Comparison of ENCODE assay signal across 10 cellular contexts in the genomic region with DNA sequence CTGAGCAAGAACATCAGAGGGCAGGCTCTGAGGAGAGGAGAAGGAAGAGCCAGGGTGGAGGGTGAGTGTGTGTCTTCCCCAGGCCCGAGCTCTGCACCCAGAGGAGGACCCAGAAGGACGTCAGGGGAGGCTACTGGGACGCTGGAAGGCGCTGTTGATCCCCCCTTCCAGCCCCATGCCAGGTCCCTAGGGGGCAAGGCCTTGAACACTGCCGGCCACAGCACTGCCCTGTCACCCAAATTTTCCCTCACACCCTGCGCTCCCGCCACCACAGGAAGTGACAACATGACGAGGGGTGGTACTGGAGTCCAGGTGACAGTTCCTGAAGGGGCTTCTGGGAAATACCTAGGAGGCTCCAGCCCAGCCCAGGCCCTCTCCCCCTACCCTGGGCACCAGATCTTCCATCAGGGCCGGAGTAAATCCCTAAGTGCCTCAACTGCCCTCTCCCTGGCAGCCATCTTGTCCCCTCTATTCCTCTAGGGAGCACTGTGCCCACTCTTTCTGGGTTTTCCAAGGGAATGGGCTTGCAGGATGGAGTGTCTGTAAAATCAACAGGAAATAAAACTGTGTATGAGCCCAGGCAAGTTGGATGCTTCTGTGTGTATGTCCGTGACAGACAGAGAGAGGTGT. TPM values are rescaled to one million over a fixed set of nuclear protein-coding genes. Genes with fewer than 3 reads are reported as not detected.
DNase-seq lines count a peak whose midpoint lies in the region; ATAC-seq and TF ChIP-seq lines count a peak whose summit lies in the region.
"Had no signal": no experiment of that assay in that cellular context is flagged by ENCODE, and none has a peak within 500 bp of the region (broad histone marks: within the 10 kb centered on the region; RNA-seq: fewer than 3 reads in every experiment).

No MANE protein-coding gene starts in this region.

- peak overlapping the region in 3 of 4 donors; percentile 71 to 79 (median 73) for H3K4me3 Mint-ChIP-seq in CD4-positive, CD25-positive, alpha-beta regulatory T cell
- H3K4me3 Mint-ChIP-seq in HFFc6 (peak overlapping the region; percentile 73; the same call in 1 of the 2 replicates), brain (peak overlapping the region in 3 of 5 experiments; percentile 21 to 69 (median 30))
- H3K4me3 Mint-ChIP-seq in natural killer cell treated with Interleukin-12 subunit alpha and Interleukin-12 subunit beta and Interleukin-15 and Interleukin-18, amount 100 ng/mL, for 72 hours: peak overlapping the region; percentile 84

- peaks cover 42% of the 10 kb centered on the region for H3K4me1 ChIP-seq in CD4-positive, CD25-positive, alpha-beta regulatory T cell (ENCODE audit: control insufficient read depth, insufficient read depth, low read length, poor library complexity, severe bottlenecking)

- H3K4me1 Mint-ChIP-seq in CD4-positive, CD25-positive, alpha-beta regulatory T cell: peaks cover 0 to 57% (median 23%) of the 10 kb centered on the region in 4 donors
- H3K4me1 Mint-ChIP-seq in HFFc6 (ENCODE audit: low read depth) (peaks cover 66% of the 10 kb centered on the region), brain (peaks cover 78% of the 10 kb centered on the region)
- peaks cover 56 to 62% of the 10 kb centered on the region in 2 donors for H3K4me1 Mint-ChIP-seq in natural killer cell treated with Interleukin-12 subunit alpha and Interleukin-12 subunit beta and Interleukin-15 and Interleukin-18, amount 100 ng/mL, for 72 hours (ENCODE audit: low read depth in 2 of 2)

- peaks cover 43% of the 10 kb centered on the region for H3K27me3 Mint-ChIP-seq in CD4-positive, CD25-positive, alpha-beta regulatory T cell
- H3K27me3 Mint-ChIP-seq in HFFc6 (ENCODE audit: insufficient read depth): peaks cover 19% of the 10 kb centered on the region
- peaks cover 35% of the 10 kb centered on the region for H3K27me3 Mint-ChIP-seq in brain
- H3K27me3 Mint-ChIP-seq in natural killer cell treated with Interleukin-12 subunit alpha and Interleukin-12 subunit beta and Interleukin-15 and Interleukin-18, amount 100 ng/mL, for 72 hours: peaks cover 18 to 19% of the 10 kb centered on the region in 2 donors

- H3K27me3 ChIP-seq in CD4-positive, CD25-positive, alpha-beta regulatory T cell (ENCODE audit: control insufficient read depth, insufficient read depth, low read length): peaks cover 15% of the 10 kb centered on the region

- no peak for DNase-seq in CD4-positive, CD25-positive, alpha-beta regulatory T cell
- DNase-seq in HFFc6 (no peak), anterior cingulate cortex (lab: John Stamatoyannopoulos, UW) (no peak), LoVo (ENCODE audit: low spot score) (no peak)
- DNase-seq in natural killer cell treated with Interleukin-12 subunit alpha and Interleukin-12 subunit beta and Interleukin-15 and Interleukin-18, amount 100 ng/mL, for 72 hours (ENCODE audit: low spot score): no peak
- DNase-seq: activated CD4-positive, alpha-beta T cell treated with anti-CD3 and anti-CD28 coated beads, Interleukin-2, amount 50 U/mL, for 4 hours; small intestine had no signal

- H3K27ac ChIP-seq in CD4-positive, CD25-positive, alpha-beta regulatory T cell (ENCODE audit: insufficient read depth, low read length, poor library complexity, severe bottlenecking): no peak overlapping the region

- ATAC-seq in CD4-positive, CD25-positive, alpha-beta regulatory T cell (ENCODE audit: low read depth in 2 of 2): no peak
- no peak for ATAC-seq in natural killer cell treated with Interleukin-12 subunit alpha and Interleukin-12 subunit beta and Interleukin-15 and Interleukin-18, amount 100 ng/mL, for 72 hours
- no peak for ATAC-seq in HG03469 (IDR thresholded peaks at IDR 0.05; ENCODE audit: unreplicated experiment)
- ATAC-seq in HG02885 (IDR thresholded peaks at IDR 0.05; ENCODE audit: poor library complexity, unreplicated experiment): no peak

- H3K4me3 ChIP-seq in CD4-positive, CD25-positive, alpha-beta regulatory T cell (ENCODE audit: low read depth, low read length): no peak overlapping the region

- no peak for TF ChIP-seq CTCF in HFFc6 (IDR thresholded peaks at IDR 0.05)
- no peak for TF ChIP-seq CTCF in brain (conservative IDR thresholded peaks at IDR 0.05)

- no peaks in the 10 kb centered on the region for H3K36me3 ChIP-seq in CD4-positive, CD25-positive, alpha-beta regulatory T cell (ENCODE audit: control insufficient read depth, insufficient read depth, low read length)

- peaks cover 0 to 4% (median 0%) of the 10 kb centered on the region in 7 donors for H3K9me3 Mint-ChIP-seq in CD4-positive, CD25-positive, alpha-beta regulatory T cell
- H3K9me3 Mint-ChIP-seq in HFFc6 (no peaks in the 10 kb centered on the region), brain (peaks cover 0 to 11% (median 0%) of the 10 kb centered on the region in 5 experiments)
- no peaks in the 10 kb centered on the region for H3K9me3 Mint-ChIP-seq in natural killer cell treated with Interleukin-12 subunit alpha and Interleukin-12 subunit beta and Interleukin-15 and Interleukin-18, amount 100 ng/mL, for 72 hours

- no peaks in the 10 kb centered on the region for H3K36me3 Mint-ChIP-seq in CD4-positive, CD25-positive, alpha-beta regulatory T cell
- no peaks in the 10 kb centered on the region for H3K36me3 Mint-ChIP-seq in HFFc6 (ENCODE audit: low read depth)
- no peaks in the 10 kb centered on the region for H3K36me3 Mint-ChIP-seq in brain
- H3K36me3 Mint-ChIP-seq in natural killer cell treated with Interleukin-12 subunit alpha and Interleukin-12 subunit beta and Interleukin-15 and Interleukin-18, amount 100 ng/mL, for 72 hours: no peaks in the 10 kb centered on the region

- H3K9me3 ChIP-seq in CD4-positive, CD25-positive, alpha-beta regulatory T cell (ENCODE audit: control insufficient read depth in 2 of 2, low read length in 2 of 2): no peaks in the 10 kb centered on the region

- H3K27ac Mint-ChIP-seq in CD4-positive, CD25-positive, alpha-beta regulatory T cell: no peak overlapping the region
- H3K27ac Mint-ChIP-seq in HFFc6 (peak overlapping the region; percentile 81), brain (peak overlapping the region; percentile 57 to 98 (median 95))
- H3K27ac Mint-ChIP-seq in natural killer cell treated with Interleukin-12 subunit alpha and Interleukin-12 subunit beta and Interleukin-15 and Interleukin-18, amount 100 ng/mL, for 72 hours: peak overlapping the region; percentile 96 to 98

RNA-seq across cellular contexts. Expression of a gene that starts 17.1 kb away (rescaled TPM):
- not detected for total RNA-seq in CD4-positive, CD25-positive, alpha-beta regulatory T cell
- not detected for polyA plus RNA-seq in CD4-positive, CD25-positive, alpha-beta regulatory T cell
- not detected for total RNA-seq in HFFc6 (2021; fragmentation: NEBNext Ultra II Directional; extraction: Animal tissue kit (Norgen Biotek cat#: 25700))
- 81.5 TPM for polyA plus RNA-seq in brain (ENCODE audit: insufficient read depth, low read depth, low replicate concordance)
- under 1 TPM; 0.36 to 0.67 TPM for total RNA-seq in natural killer cell treated with Interleukin-12 subunit alpha and Interleukin-12 subunit beta and Interleukin-15 and Interleukin-18, amount 100 ng/mL, for 72 hours

RNA-seq across cellular contexts. Expression of a gene that starts 18.1 kb away (rescaled TPM):
- 0.10 TPM for total RNA-seq in CD4-positive, CD25-positive, alpha-beta regulatory T cell
- polyA plus RNA-seq in CD4-positive, CD25-positive, alpha-beta regulatory T cell: not detected
- 100 to 1,000 TPM; 106 to 126 (median 116) TPM for total RNA-seq in HFFc6 (2021; fragmentation: NEBNext Ultra II Directional; extraction: Animal tissue kit (Norgen Biotek cat#: 25700))
- polyA plus RNA-seq in brain (ENCODE audit: insufficient read depth, low read depth, low replicate concordance): 12.7 TPM
- total RNA-seq in natural killer cell treated with Interleukin-12 subunit alpha and Interleukin-12 subunit beta and Interleukin-15 and Interleukin-18, amount 100 ng/mL, for 72 hours: not detected

RNA-seq across cellular contexts. Expression of a gene that starts 39.8 kb away (rescaled TPM):
- not detected for total RNA-seq in CD4-positive, CD25-positive, alpha-beta regulatory T cell
- polyA plus RNA-seq in CD4-positive, CD25-positive, alpha-beta regulatory T cell: not detected
- total RNA-seq in HFFc6 (2021; fragmentation: NEBNext Ultra II Directional; extraction: Animal tissue kit (Norgen Biotek cat#: 25700)): not detected
- 69.6 TPM for polyA plus RNA-seq in brain (ENCODE audit: insufficient read depth, low read depth, low replicate concordance)
- total RNA-seq in natural killer cell treated with Interleukin-12 subunit alpha and Interleukin-12 subunit beta and Interleukin-15 and Interleukin-18, amount 100 ng/mL, for 72 hours: not detected

RNA-seq across cellular contexts. Expression of a gene that starts 46.3 kb away (rescaled TPM):
- 5.1 TPM for total RNA-seq in CD4-positive, CD25-positive, alpha-beta regulatory T cell
- not detected for polyA plus RNA-seq in CD4-positive, CD25-positive, alpha-beta regulatory T cell
- total RNA-seq in HFFc6 (2021; fragmentation: NEBNext Ultra II Directional; extraction: Animal tissue kit (Norgen Biotek cat#: 25700)): 10 to 100 TPM; 55.9 to 70.4 (median 59.2) TPM
- polyA plus RNA-seq in brain (ENCODE audit: insufficient read depth, low read depth, low replicate concordance): 10.5 TPM
- total RNA-seq in natural killer cell treated with Interleukin-12 subunit alpha and Interleukin-12 subunit beta and Interleukin-15 and Interleukin-18, amount 100 ng/mL, for 72 hours: 1 to 10 TPM; 2.4 to 4.6 TPM

RNA-seq across cellular contexts. Expression of a gene that starts 57.8 kb away (rescaled TPM):
- total RNA-seq in CD4-positive, CD25-positive, alpha-beta regulatory T cell: 27.5 TPM
- 10 to 100 TPM; 20.2 to 34.6 (median 27.6) TPM for polyA plus RNA-seq in CD4-positive, CD25-positive, alpha-beta regulatory T cell
- total RNA-seq in HFFc6 (2021; fragmentation: NEBNext Ultra II Directional; extraction: Animal tissue kit (Norgen Biotek cat#: 25700)): 10 to 100 TPM; 25.0 to 35.8 (median 32.7) TPM
- polyA plus RNA-seq in brain (ENCODE audit: insufficient read depth, low read depth, low replicate concordance): 11.5 TPM
- total RNA-seq in natural killer cell treated with Interleukin-12 subunit alpha and Interleukin-12 subunit beta and Interleukin-15 and Interleukin-18, amount 100 ng/mL, for 72 hours: 100 to 1,000 TPM in 1 of 2 donors, 10 to 100 TPM in 1; 47.9 to 135 TPM

Comparison
In these comparisons a context has a peak if more than half of its experiments do, and no peak if none do; other contexts are left out.
1. H3K27ac Mint-ChIP-seq: peak in HFFc6 (single experiment), brain (5 of 5) and natural killer cell treated with Interleukin-12 subunit alpha and Interleukin-12 subunit beta and Interleukin-15 and Interleukin-18, amount 100 ng/mL, for 72 hours (2 of 2); none in CD4-positive, CD25-positive, alpha-beta regulatory T cell (0 of 3).
2. H3K4me3 Mint-ChIP-seq: peak in every context shown above with its lines; median percentile 84 in natural killer cell treated with Interleukin-12 subunit alpha and Interleukin-12 subunit beta and Interleukin-15 and Interleukin-18, amount 100 ng/mL, for 72 hours; 73 in CD4-positive, CD25-positive, alpha-beta regulatory T cell; 73 in HFFc6; 30 in brain.
3. RNA of a gene that starts 18.1 kb away (total RNA-seq): 106 to 126 TPM in HFFc6; 0.10 TPM in CD4-positive, CD25-positive, alpha-beta regulatory T cell (single experiment) and not detected in natural killer cell treated with Interleukin-12 subunit alpha and Interleukin-12 subunit beta and Interleukin-15 and Interleukin-18, amount 100 ng/mL, for 72 hours; every median in the first group is over 10 times any median in the second.